Comparison of ENCODE assay signal across 8 cellular contexts in the genomic region with DNA sequence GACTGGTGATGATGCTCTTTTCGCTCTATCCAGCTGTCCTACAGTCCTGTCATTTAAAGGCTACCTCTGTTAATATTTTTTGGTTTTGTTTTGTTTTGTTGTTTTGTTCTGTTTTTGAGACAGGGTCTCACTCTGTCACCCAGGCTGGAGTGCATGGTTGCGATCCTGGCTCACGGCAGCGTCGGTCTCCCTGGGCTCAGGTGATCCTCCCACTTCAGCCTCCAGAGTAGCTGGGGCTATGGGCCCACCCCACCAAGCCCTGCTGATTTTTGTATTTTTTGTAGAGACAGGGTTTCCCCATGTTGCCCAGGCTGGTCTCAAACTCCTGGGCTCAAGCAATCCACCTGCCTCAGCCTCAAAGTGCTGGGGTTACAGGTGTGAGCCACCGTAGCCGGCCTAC. TPM values are rescaled to one million over a fixed set of nuclear protein-coding genes. Genes with fewer than 3 reads are reported as not detected.
DNase-seq lines count a peak whose midpoint lies in the region; ATAC-seq, FAIRE-seq and TF ChIP-seq lines count a peak whose summit lies in the region.
"Not testable (repeated sequence)": the region's sequence is repeated elsewhere in the genome, so short reads cannot be mapped to it uniquely, and the experiment has no call there.

No MANE protein-coding gene starts in this region.

- not testable (repeated sequence) for FAIRE-seq in GM12878 (lab: Jason Lieb, UNC)

- CTCF ChIA-PET in GM12878 (lab: Yijun Ruan, JAX) = interaction anchor here (0.7 to 1.3 kb wide), 4 partner anchors 16 to 149 kb away, joined by 3 to 6 read pairs (median 4); no protein-coding TSS in a partner anchor

- WGBS in GM12878 (ENCODE audit: insufficient coverage, insufficient replicate concordance, low lambda C conversion rate, missing lambda C conversion rate) = 97% methylated on average over 7 of the region's 7 CpGs
- 100% methylated on average over 4 of the region's 7 CpGs for WGBS in mesenchymal stem cell
- 99% methylated on average over 7 of the region's 7 CpGs for WGBS in smooth muscle cell (ENCODE audit: low lambda C conversion rate)

- not testable (repeated sequence) for H2AK5ac ChIP-seq in mesenchymal stem cell (ENCODE audit: low read length, severe bottlenecking)

- H3K14ac ChIP-seq in mesenchymal stem cell (ENCODE audit: low read length in 2 of 2) = not testable (repeated sequence)

- not testable (repeated sequence) for H2BK12ac ChIP-seq in mesenchymal stem cell (ENCODE audit: low read length in 2 of 2)

- not testable (repeated sequence) for H4K8ac ChIP-seq in mesenchymal stem cell (ENCODE audit: low read length)

- not testable (repeated sequence) for H3K79me1 ChIP-seq in mesenchymal stem cell (replicated peaks; ENCODE audit: low read length, poor library complexity, severe bottlenecking)

- H3K9me3 Mint-ChIP-seq in neural progenitor cell = not testable (repeated sequence)

- H3K4me3 ChIP-seq in BLaER1 treated with 17β-estradiol and CSF1 and Interleukin-3, amounts not matched to agents 10 nM and 100 nM = peak overlapping the region in 3 of 10 experiments; percentile 30 to 100 (median 99); a peak in 4 of 20 replicates
- H3K4me3 ChIP-seq in HUES6 (ENCODE audit: low read depth, low read length) (peak overlapping the region; percentile 96; the same call in 1 of the 2 replicates), mesenchymal stem cell (ENCODE audit: insufficient read depth in 1 of 2, low read depth in 1 of 2, low read length in 2 of 2) (peak overlapping the region in 1 of 2 experiments; percentile 99)
- H3K4me3 ChIP-seq in RWPE2 (ENCODE audit: severe bottlenecking); GM12878; neural progenitor cell; smooth muscle cell: not testable (repeated sequence)

- H3K18ac ChIP-seq in mesenchymal stem cell (ENCODE audit: low read depth in 1 of 2, low read length in 2 of 2) = not testable (repeated sequence)

- ATAC-seq in RWPE2 (ENCODE audit: low read depth); GM12878: not testable (repeated sequence)

- not testable (repeated sequence) for H3K23ac ChIP-seq in mesenchymal stem cell (ENCODE audit: low read length in 2 of 2)

- H3F3A ChIP-seq in neural progenitor cell (ENCODE audit: low read depth) (peaks cover 30% of the 10 kb centered on the region), smooth muscle cell (ENCODE audit: low read depth) (peaks cover 24% of the 10 kb centered on the region)

- H3K27ac ChIP-seq in BLaER1 treated with 17β-estradiol and CSF1 and Interleukin-3, amounts not matched to agents 10 nM and 100 nM; HUES6 (ENCODE audit: low read depth, low read length); GM12878 (ENCODE audit: control insufficient read depth, insufficient read depth); mesenchymal stem cell (ENCODE audit: low read length, poor library complexity, severe bottlenecking); neural progenitor cell: not testable (repeated sequence)
- peak overlapping the region; percentile 96 for H3K27ac ChIP-seq in RWPE2 (ENCODE audit: poor library complexity, severe bottlenecking)
- H3K27ac ChIP-seq in epithelial cell of prostate = peak overlapping the region; percentile 99
- H3K27ac ChIP-seq in smooth muscle cell (ENCODE audit: low read depth) = peak overlapping the region; percentile 18

- peak overlapping the region in 3 of 11 experiments; percentile 17 to 97 (median 29); a peak in 3 of 22 replicates for H3K9ac ChIP-seq in BLaER1 treated with 17β-estradiol and CSF1 and Interleukin-3, amounts not matched to agents 10 nM and 100 nM
- not testable (repeated sequence) for H3K9ac ChIP-seq in HUES6 (ENCODE audit: low read length); GM12878 (ENCODE audit: control insufficient read depth, insufficient read depth, low read length); mesenchymal stem cell (ENCODE audit: low read length); neural progenitor cell; smooth muscle cell (ENCODE audit: low read depth)

- not testable (repeated sequence) for TF ChIP-seq CTCF in RWPE2 (IDR thresholded peaks at IDR 0.05; ENCODE audit: poor library complexity, severe bottlenecking); GM12878 (IDR thresholded peaks at IDR 0.05 in 2 of 3, conservative IDR thresholded peaks at IDR 0.05 in 1 of 3; ENCODE audit: control insufficient read depth in 2 of 3, extremely low read depth in 1 of 3, insufficient read depth in 1 of 3, low read depth in 3 of 3, low read length in 3 of 3); neural progenitor cell (IDR thresholded peaks at IDR 0.05); smooth muscle cell (IDR thresholded peaks at IDR 0.05; ENCODE audit: borderline replicate concordance, insufficient read depth, poor library complexity, severe bottlenecking)

- peaks cover 42 to 74% (median 69%) of the 10 kb centered on the region in 11 experiments for H4K20me1 ChIP-seq in BLaER1 treated with 17β-estradiol and CSF1 and Interleukin-3, amounts not matched to agents 10 nM and 100 nM
- not testable (repeated sequence) for H4K20me1 ChIP-seq in GM12878 (ENCODE audit: control insufficient read depth, insufficient read depth)
- H4K20me1 ChIP-seq in neural progenitor cell (ENCODE audit: low read depth) = peaks cover 74% of the 10 kb centered on the region
- peaks cover 73% of the 10 kb centered on the region for H4K20me1 ChIP-seq in smooth muscle cell (ENCODE audit: low read depth)

- BruUV-seq in GM12878 (replicated peaks; lab: Mats Ljungman, UMichigan) = not testable (repeated sequence)

- not testable (repeated sequence) for H3K27ac Mint-ChIP-seq in neural progenitor cell

- peak overlapping the region; percentile 52 for H3K4me3 Mint-ChIP-seq in neural progenitor cell

- H3K4me1 ChIP-seq in BLaER1 treated with 17β-estradiol and CSF1 and Interleukin-3, amounts not matched to agents 10 nM and 100 nM = peaks cover 26 to 66% (median 38%) of the 10 kb centered on the region in 10 experiments
- H3K4me1 ChIP-seq in HUES6 (ENCODE audit: control insufficient read depth, insufficient read depth, low read length) = peaks cover 23% of the 10 kb centered on the region
- peaks cover 46% of the 10 kb centered on the region for H3K4me1 ChIP-seq in RWPE2 (ENCODE audit: insufficient read depth, poor library complexity, severe bottlenecking)
- peaks cover 12% of the 10 kb centered on the region for H3K4me1 ChIP-seq in GM12878 (ENCODE audit: control insufficient read depth, insufficient read depth, low read length)
- not testable (repeated sequence) for H3K4me1 ChIP-seq in mesenchymal stem cell (ENCODE audit: control insufficient read depth, insufficient read depth, low read depth, low read length); neural progenitor cell
- peaks cover 35% of the 10 kb centered on the region for H3K4me1 ChIP-seq in smooth muscle cell (ENCODE audit: low read depth)

- not testable (repeated sequence) for H3K4ac ChIP-seq in mesenchymal stem cell (ENCODE audit: low read depth in 1 of 2, low read length in 2 of 2)

- TF ChIP-seq RAD21 in GM12878 (IDR thresholded peaks at IDR 0.05; ENCODE audit: insufficient read depth, low read depth, low read length) = not testable (repeated sequence)

- intact Hi-C loops in GM12878 (cut with micrococcal nuclease; ENCODE audit: unreplicated experiment) = not testable (repeated sequence)

- not testable (repeated sequence) for H2BK120ac ChIP-seq in mesenchymal stem cell (ENCODE audit: low read depth, low read length)

- not testable (repeated sequence) for H3K27me3 Mint-ChIP-seq in neural progenitor cell (ENCODE audit: insufficient read depth, low read depth)

- H3K27me3 ChIP-seq in BLaER1 treated with 17β-estradiol and CSF1 and Interleukin-3, amounts not matched to agents 10 nM and 100 nM; HUES6 (ENCODE audit: control insufficient read depth, insufficient read depth, low read length); RWPE2 (ENCODE audit: insufficient read depth, poor library complexity, severe bottlenecking); GM12878 (replicated peaks in 1 of 2; ENCODE audit: control insufficient read depth in 2 of 2, insufficient read depth in 2 of 2, low read length in 1 of 2); mesenchymal stem cell (ENCODE audit: control insufficient read depth in 1 of 2, insufficient read depth in 1 of 2, low read length in 2 of 2); neural progenitor cell; smooth muscle cell (ENCODE audit: low read depth): not testable (repeated sequence)

- H3K4me2 ChIP-seq in BLaER1 treated with 17β-estradiol and CSF1 and Interleukin-3, amounts not matched to agents 10 nM and 100 nM = peak overlapping the region in 9 of 11 experiments; percentile 6 to 98 (median 92); a peak in 14 of 22 replicates
- peak overlapping the region; percentile 42; the same call in 1 of the 2 replicates for H3K4me2 ChIP-seq in GM12878 (ENCODE audit: control insufficient read depth, insufficient read depth)
- peak overlapping the region; percentile 22 for H3K4me2 ChIP-seq in mesenchymal stem cell (ENCODE audit: low read length, poor library complexity, severe bottlenecking)
- H3K4me2 ChIP-seq in neural progenitor cell = peak overlapping the region; percentile 86
- peak overlapping the region; percentile 92 for H3K4me2 ChIP-seq in smooth muscle cell

- H2BK5ac ChIP-seq in mesenchymal stem cell (ENCODE audit: low read depth, low read length, poor library complexity, severe bottlenecking) = not testable (repeated sequence)

- DNase-seq in RWPE2 (ENCODE audit: low spot score); GM12878 (ENCODE audit: low read depth, low spot score); epithelial cell of prostate (ENCODE audit: low read depth, low spot score); mesenchymal stem cell; neural progenitor cell (ENCODE audit: low spot score); smooth muscle cell (lab: John Stamatoyannopoulos, UW; ENCODE audit: unreplicated experiment): not testable (repeated sequence)

- not testable (repeated sequence) for H2BK15ac ChIP-seq in mesenchymal stem cell (ENCODE audit: low read depth, poor library complexity, severe bottlenecking)

- H3K4me1 Mint-ChIP-seq in neural progenitor cell = peaks cover 19% of the 10 kb centered on the region

- TF ChIP-seq POLR2A in GM12878 (IDR thresholded peaks at IDR 0.05; ENCODE audit: low read depth, low read length) = not testable (repeated sequence)

- peaks cover 27% of the 10 kb centered on the region for H3K36me3 Mint-ChIP-seq in neural progenitor cell

- H3K79me2 ChIP-seq in GM12878 (ENCODE audit: control insufficient read depth, insufficient read depth, low read length) = peaks cover 78% of the 10 kb centered on the region
- H3K79me2 ChIP-seq in neural progenitor cell (ENCODE audit: low read depth) = peaks cover 89% of the 10 kb centered on the region
- peaks cover 87% of the 10 kb centered on the region for H3K79me2 ChIP-seq in smooth muscle cell (ENCODE audit: low read depth)

- not testable (repeated sequence) for H3K9me3 ChIP-seq in BLaER1 treated with 17β-estradiol and CSF1 and Interleukin-3, amounts not matched to agents 10 nM and 100 nM (replicated peaks in 1 of 11); HUES6 (ENCODE audit: control insufficient read depth, insufficient read depth, low read depth, low read length); RWPE2 (ENCODE audit: severe bottlenecking); GM12878 (replicated peaks; ENCODE audit: control insufficient read depth, insufficient read depth, low read length); mesenchymal stem cell (ENCODE audit: control insufficient read depth, low read length); neural progenitor cell (ENCODE audit: low read depth); smooth muscle cell (replicated peaks; ENCODE audit: low read depth)

- not testable (repeated sequence) for TF ChIP-seq EP300 in GM12878 (IDR thresholded peaks at IDR 0.05; ENCODE audit: borderline replicate concordance in 1 of 2, control insufficient read depth in 1 of 2, low read depth in 2 of 2, low read length in 2 of 2)

- RAD21 ChIA-PET in GM12878 (lab: Charles Lee; ENCODE audit: unreplicated experiment) = interaction anchor here (0.6 to 3.5 kb wide), 6 partner anchors 10 to 212 kb away, joined by 3 to 29 read pairs (median 3); partner anchors contain the start of gene GSAP

- POLR2A ChIA-PET in GM12878 (lab: Charles Lee) = interaction anchor here (0.7 to 9.9 kb wide), 6 partner anchors 8 to 1139 kb away, joined by 3 to 57 read pairs (median 6); no protein-coding TSS in a partner anchor

- not testable (repeated sequence) for H4K91ac ChIP-seq in mesenchymal stem cell (ENCODE audit: low read length)

- H3K36me3 ChIP-seq in BLaER1 treated with 17β-estradiol and CSF1 and Interleukin-3, amounts not matched to agents 10 nM and 100 nM = peaks cover 0 to 40% (median 17%) of the 10 kb centered on the region in 11 experiments; a peak in 12 of 22 replicates
- H3K36me3 ChIP-seq in HUES6 (ENCODE audit: control insufficient read depth, insufficient read depth, low read length) (peaks cover 17% of the 10 kb centered on the region), RWPE2 (ENCODE audit: low read depth) (peaks cover 42% of the 10 kb centered on the region)
- not testable (repeated sequence) for H3K36me3 ChIP-seq in GM12878 (ENCODE audit: control insufficient read depth in 2 of 2, insufficient read depth in 2 of 2, low read length in 1 of 2); mesenchymal stem cell (ENCODE audit: control insufficient read depth in 1 of 2, insufficient read depth in 2 of 2, low read depth in 1 of 2, low read length in 2 of 2); neural progenitor cell; smooth muscle cell (ENCODE audit: low read depth)

- in situ Hi-C loops in GM12878 (cut with MboI) = not testable (repeated sequence)

- SMC1A ChIA-PET in GM12878 (lab: Charles Lee; ENCODE audit: uncharacterized antibody, unreplicated experiment) = interaction anchor here (0.7 to 6.8 kb wide), 9 partner anchors 7 to 127 kb away, joined by 3 to 66 read pairs (median 6); no protein-coding TSS in a partner anchor

- H2AFZ ChIP-seq in GM12878 (ENCODE audit: control insufficient read depth, low read depth, low read length); mesenchymal stem cell (ENCODE audit: low read depth, low read length); neural progenitor cell (replicated peaks); smooth muscle cell (ENCODE audit: low read depth): not testable (repeated sequence)

RNA-seq across cellular contexts. Expression of gene PTPN12, which starts 3.9 kb away (rescaled TPM):
- total RNA-seq in GM12878 (2013; cell fraction: nucleolus; rRNA removed) = 151 and 156 TPM in 2 replicates
- total RNA-seq in GM12878 (2014; rRNA removed) (17.8 and 22.4 TPM in 2 replicates), GM12878 (2014; rRNA removed; fragmentation: Illumina TruSeq; extraction: Trizol) (23.7 and 26.3 TPM in 2 replicates), GM12878 (2021) (35.1 and 35.8 TPM in 2 replicates), neural progenitor cell (ENCODE audit: low replicate concordance) (46.3 and 86.6 TPM in 2 replicates), smooth muscle cell (82.9 and 85.2 TPM in 2 replicates)
- polyA plus RNA-seq in GM12878 (2011; ENCODE audit: low read depth) = 7.7 TPM
- polyA plus RNA-seq in GM12878 (2011; rRNA removed) (43.1 and 45.7 TPM in 2 replicates), GM12878 (2014; fragmentation: Illumina TruSeq; extraction: Trizol) (52.9 and 63.3 TPM in 2 replicates), GM12878 (2014; fragmentation: Nextera tagmentation; extraction: Ambion mirVana) (10 to 100 TPM; 12.3 to 12.6 TPM), GM12878 (2014; rRNA removed) (16.6 and 16.9 TPM in 2 replicates), GM12878 (2016; fragmentation: Nextera tagmentation; extraction: Ambion mirVana) (1 to 10 TPM; 6.6 to 7.1 TPM), smooth muscle cell (12.3 and 20.7 TPM in 2 replicates)
- polyA plus RNA-seq in GM12878 (2011; cell fraction: cytosol; rRNA removed) = 21.4 and 23.6 TPM in 2 replicates
- 26.6 and 28.1 TPM in 2 replicates for polyA plus RNA-seq in GM12878 (2011; cell fraction: nucleus; rRNA removed)
- 16.9 and 17.5 TPM in 2 replicates for polyA plus RNA-seq in GM12878 (2012)
- 43.7 and 78.6 TPM in 2 replicates for polyA minus RNA-seq in GM12878 (2011; rRNA and poly(A)+ RNA removed)
- polyA minus RNA-seq in GM12878 (2011; cell fraction: cytosol; rRNA and poly(A)+ RNA removed) = 17.2 and 25.6 TPM in 2 replicates
- 26.6 and 45.6 TPM in 2 replicates for polyA minus RNA-seq in GM12878 (2011; cell fraction: nucleus; rRNA and poly(A)+ RNA removed)
- polyA plus RNA-seq in mesenchymal stem cell (2013, experiment 1 of 2) = 60.3 TPM
- 59.8 TPM for polyA plus RNA-seq in mesenchymal stem cell (2013, experiment 2 of 2)

Comparison
In these comparisons a context has a peak if more than half of its experiments do, and no peak if none do; other contexts are left out.
1. H3K4me2 ChIP-seq: peak in every context shown above with its lines; median percentile 92 in BLaER1 treated with 17β-estradiol and CSF1 and Interleukin-3, amounts not matched to agents 10 nM and 100 nM; 92 in smooth muscle cell; 86 in neural progenitor cell; 42 in GM12878; 22 in mesenchymal stem cell.